Comparison of ENCODE assay signal across 26 cellular contexts in genomic region chr7:2253021-2253420, GRCh38. TPM values are rescaled to one million over a fixed set of nuclear protein-coding genes. Genes with fewer than 3 reads are reported as not detected.
A peak's percentile ranks its signal among the peaks of the same experiment; 100 is the strongest.
DNase-seq lines count a peak whose midpoint lies in the region; ATAC-seq and TF ChIP-seq lines count a peak whose summit lies in the region.
"Had no signal": no experiment of that assay in that cellular context is flagged by ENCODE, and none has a peak within 500 bp of the region (broad histone marks: within the 10 kb centered on the region; RNA-seq: fewer than 3 reads in every experiment).

No MANE protein-coding gene starts in this region.

- H3K9me3 Mint-ChIP-seq in activated naive CD8-positive, alpha-beta T cell (ENCODE audit: low read depth), result no peaks in the 10 kb centered on the region
- no peaks in the 10 kb centered on the region for H3K9me3 Mint-ChIP-seq in activated naive CD8-positive, alpha-beta T cell treated with anti-CD3 and anti-CD28 coated beads, Interleukin-2, amount 50 U/mL, for 24 hours
- no peaks in the 10 kb centered on the region for H3K9me3 Mint-ChIP-seq in activated T-helper 2 cell treated with anti-CD3 and anti-CD28 coated beads, Interferon-gamma antibody, Interleukin-2, Interleukin-4, amounts not matched to agents 10 μg/mL and 5 μg/mL and 100 μg/mL, durations not matched to agents 14 hours and 24 hours and 36 hours
- no peaks in the 10 kb centered on the region for H3K9me3 Mint-ChIP-seq in stimulated activated naive CD8-positive, alpha-beta T cell treated with anti-CD3 and anti-CD28 coated beads, Interleukin-15, amount 100 ng/mL, for 72 hours
- H3K9me3 Mint-ChIP-seq: activated CD4-positive, alpha-beta T cell treated with anti-CD3 and anti-CD28 coated beads, Interleukin-2, amount 10 ng/mL, durations not matched to agents 24 days and 14 days; activated T-cell treated with anti-CD3 and anti-CD28 coated beads, Interleukin-2, amount 50 U/mL, for 24 hours had no signal

- in situ Hi-C loops in HAP-1 (cut with MboI; ENCODE audit: low sequenced_read_pairs) (no loop called here), mammary epithelial cell (cut with MboI; ENCODE audit: low sequenced_read_pairs in 2 of 2) (no loop called here)

- H3K79me2 ChIP-seq in mammary epithelial cell (ENCODE audit: insufficient read depth, low read length), result no peaks in the 10 kb centered on the region

- H4K20me1 ChIP-seq in mammary epithelial cell (ENCODE audit: insufficient read depth, low read length), result no peaks in the 10 kb centered on the region

- no peak for ATAC-seq in activated naive CD8-positive, alpha-beta T cell treated with anti-CD3 and anti-CD28 coated beads, Interleukin-2, amount 50 U/mL, for 24 hours
- peak; percentile 71 for ATAC-seq in left lung
- ATAC-seq in stimulated activated naive CD8-positive, alpha-beta T cell treated with anti-CD3 and anti-CD28 coated beads, Interleukin-15, amount 100 ng/mL, for 72 hours, result no peak
- ATAC-seq in GM21825 (IDR thresholded peaks at IDR 0.05; ENCODE audit: unreplicated experiment), result no peak
- ATAC-seq: HepG2, left colon, right cardiac atrium had no signal

- DNase-seq in activated naive CD8-positive, alpha-beta T cell treated with anti-CD3 and anti-CD28 coated beads, Interleukin-2, amount 50 U/mL, for 24 hours, result no peak
- DNase-seq in activated T-helper 2 cell treated with anti-CD3 and anti-CD28 coated beads, Interferon-gamma antibody, Interleukin-2, Interleukin-4, amounts not matched to agents 10 μg/mL and 5 μg/mL and 100 μg/mL, durations not matched to agents 14 hours and 24 hours and 36 hours (ENCODE audit: low spot score), result no peak
- DNase-seq in left lung (peak in 1 of 2 donors; percentile 67), HAP-1 (ENCODE audit: low spot score in 2 of 2) (no peak), mammary epithelial cell (no peak)
- no peak for DNase-seq in stimulated activated naive CD8-positive, alpha-beta T cell treated with anti-CD3 and anti-CD28 coated beads, Interleukin-15, amount 100 ng/mL, for 72 hours
- DNase-seq: ACHN; activated CD4-positive, alpha-beta T cell treated with anti-CD3 and anti-CD28 coated beads, Interleukin-2, amount 10 ng/mL, durations not matched to agents 24 days and 14 days; activated T-cell treated with anti-CD3 and anti-CD28 coated beads, Interleukin-2, amount 50 U/mL, for 24 hours; DMS153; effector CD4-positive, alpha-beta T cell; hippocampal formation; Karpas-422; left colon; MV-4-11; NCI-H146; NCI-H345; right cardiac atrium; SHP77; WERI-Rb-1 had no signal

- TF ChIP-seq CTCF in left lung (IDR thresholded peaks at IDR 0.05), result no peak
- no peak for TF ChIP-seq CTCF in mammary epithelial cell (conservative IDR thresholded peaks at IDR 0.05 in 1 of 2, IDR thresholded peaks at IDR 0.05 in 1 of 2; ENCODE audit: extremely low read depth in 1 of 2, insufficient read depth in 1 of 2, low read depth in 1 of 2, low read length in 2 of 2)

- no peak overlapping the region for H2AFZ ChIP-seq in mammary epithelial cell (ENCODE audit: low read depth, low read length)

- H3K36me3 ChIP-seq in left lung, result peaks cover 0 to 57% of the 10 kb centered on the region in 2 donors
- no peaks in the 10 kb centered on the region; the same call in none of the 2 replicates for H3K36me3 ChIP-seq in HAP-1 (replicated peaks)
- no peaks in the 10 kb centered on the region for H3K36me3 ChIP-seq in mammary epithelial cell (ENCODE audit: insufficient read depth, low read length)

- H3K4me1 ChIP-seq in left lung, result peaks cover 8 to 20% of the 10 kb centered on the region in 2 donors
- H3K4me1 ChIP-seq in HAP-1, result no peaks in the 10 kb centered on the region
- peaks cover 16% of the 10 kb centered on the region for H3K4me1 ChIP-seq in mammary epithelial cell (ENCODE audit: insufficient read depth, low read length)

- peaks cover 14% of the 10 kb centered on the region for H3K4me1 Mint-ChIP-seq in activated naive CD8-positive, alpha-beta T cell (ENCODE audit: low read depth)
- H3K4me1 Mint-ChIP-seq in activated naive CD8-positive, alpha-beta T cell treated with anti-CD3 and anti-CD28 coated beads, Interleukin-2, amount 50 U/mL, for 24 hours, result peaks cover 32% of the 10 kb centered on the region
- peaks cover 17% of the 10 kb centered on the region for H3K4me1 Mint-ChIP-seq in activated T-helper 2 cell treated with anti-CD3 and anti-CD28 coated beads, Interferon-gamma antibody, Interleukin-2, Interleukin-4, amounts not matched to agents 10 μg/mL and 5 μg/mL and 100 μg/mL, durations not matched to agents 14 hours and 24 hours and 36 hours (ENCODE audit: low read depth)
- H3K4me1 Mint-ChIP-seq in stimulated activated naive CD8-positive, alpha-beta T cell treated with anti-CD3 and anti-CD28 coated beads, Interleukin-15, amount 100 ng/mL, for 72 hours, result peaks cover 50% of the 10 kb centered on the region

- CTCF ChIA-PET in mammary epithelial cell (lab: Charles Lee; ENCODE audit: low non-redundant PET), result no interaction called here

- no peaks in the 10 kb centered on the region for H3K36me3 Mint-ChIP-seq in activated naive CD8-positive, alpha-beta T cell
- H3K36me3 Mint-ChIP-seq in activated naive CD8-positive, alpha-beta T cell treated with anti-CD3 and anti-CD28 coated beads, Interleukin-2, amount 50 U/mL, for 24 hours (ENCODE audit: low read depth), result peaks cover 20% of the 10 kb centered on the region
- H3K36me3 Mint-ChIP-seq in activated T-helper 2 cell treated with anti-CD3 and anti-CD28 coated beads, Interferon-gamma antibody, Interleukin-2, Interleukin-4, amounts not matched to agents 10 μg/mL and 5 μg/mL and 100 μg/mL, durations not matched to agents 14 hours and 24 hours and 36 hours (ENCODE audit: low read depth), result peaks cover 10% of the 10 kb centered on the region

- H3K27ac ChIP-seq in left lung, result no peak overlapping the region
- H3K27ac ChIP-seq in mammary epithelial cell (ENCODE audit: insufficient read depth, low read depth, low read length), result no peak overlapping the region
- H3K27ac ChIP-seq: neutrophil, WERI-Rb-1 had no signal

- WGBS in mammary epithelial cell (ENCODE audit: low coverage, missing lambda C conversion rate), result 96% methylated on average over 4 of the region's 9 CpGs

- no peak overlapping the region for H3K4me2 ChIP-seq in mammary epithelial cell (ENCODE audit: insufficient read depth, low read depth, low read length)
- H3K4me2 ChIP-seq: smooth muscle cell had no signal

- peak overlapping the region; percentile 28 for H3K27ac Mint-ChIP-seq in activated naive CD8-positive, alpha-beta T cell
- no peak overlapping the region for H3K27ac Mint-ChIP-seq in activated naive CD8-positive, alpha-beta T cell treated with anti-CD3 and anti-CD28 coated beads, Interleukin-2, amount 50 U/mL, for 24 hours
- H3K27ac Mint-ChIP-seq in activated T-helper 2 cell treated with anti-CD3 and anti-CD28 coated beads, Interferon-gamma antibody, Interleukin-2, Interleukin-4, amounts not matched to agents 10 μg/mL and 5 μg/mL and 100 μg/mL, durations not matched to agents 14 hours and 24 hours and 36 hours, result peak overlapping the region; percentile 69
- H3K27ac Mint-ChIP-seq in stimulated activated naive CD8-positive, alpha-beta T cell treated with anti-CD3 and anti-CD28 coated beads, Interleukin-15, amount 100 ng/mL, for 72 hours, result peak overlapping the region; percentile 48 to 74
- H3K27ac Mint-ChIP-seq: activated CD4-positive, alpha-beta T cell treated with anti-CD3 and anti-CD28 coated beads, Interleukin-2, amount 10 ng/mL, durations not matched to agents 24 days and 14 days; activated T-cell treated with anti-CD3 and anti-CD28 coated beads, Interleukin-2, amount 50 U/mL, for 24 hours had no signal

- H3K4me3 ChIP-seq in left lung, result no peak overlapping the region
- no peak overlapping the region for H3K4me3 ChIP-seq in HAP-1
- H3K4me3 ChIP-seq in mammary epithelial cell (replicated peaks in 1 of 3; ENCODE audit: insufficient read depth in 1 of 3, low read depth in 2 of 3, low read length in 3 of 3), result no peak overlapping the region
- H3K4me3 ChIP-seq: smooth muscle cell, tibial nerve had no signal

- H3K9me3 ChIP-seq in left lung, result no peaks in the 10 kb centered on the region
- H3K9me3 ChIP-seq in HAP-1, result no peaks in the 10 kb centered on the region
- H3K9me3 ChIP-seq in mammary epithelial cell (replicated peaks; ENCODE audit: insufficient read depth, low read length), result no peaks in the 10 kb centered on the region
- H3K9me3 ChIP-seq: neutrophil, tibial nerve had no signal

- no peaks in the 10 kb centered on the region for H3K27me3 Mint-ChIP-seq in activated naive CD8-positive, alpha-beta T cell
- no peaks in the 10 kb centered on the region for H3K27me3 Mint-ChIP-seq in activated naive CD8-positive, alpha-beta T cell treated with anti-CD3 and anti-CD28 coated beads, Interleukin-2, amount 50 U/mL, for 24 hours
- H3K27me3 Mint-ChIP-seq in activated T-helper 2 cell treated with anti-CD3 and anti-CD28 coated beads, Interferon-gamma antibody, Interleukin-2, Interleukin-4, amounts not matched to agents 10 μg/mL and 5 μg/mL and 100 μg/mL, durations not matched to agents 14 hours and 24 hours and 36 hours (ENCODE audit: low read depth), result no peaks in the 10 kb centered on the region
- H3K27me3 Mint-ChIP-seq in stimulated activated naive CD8-positive, alpha-beta T cell treated with anti-CD3 and anti-CD28 coated beads, Interleukin-15, amount 100 ng/mL, for 72 hours, result no peaks in the 10 kb centered on the region
- H3K27me3 Mint-ChIP-seq: activated CD4-positive, alpha-beta T cell treated with anti-CD3 and anti-CD28 coated beads, Interleukin-2, amount 10 ng/mL, durations not matched to agents 24 days and 14 days; activated T-cell treated with anti-CD3 and anti-CD28 coated beads, Interleukin-2, amount 50 U/mL, for 24 hours had no signal

- H3K27me3 ChIP-seq in left lung (no peaks in the 10 kb centered on the region), HAP-1 (ENCODE audit: low read depth) (no peaks in the 10 kb centered on the region), mammary epithelial cell (ENCODE audit: insufficient read depth, low read length) (no peaks in the 10 kb centered on the region)
- H3K27me3 ChIP-seq: neutrophil, tibial nerve had no signal

- no peak overlapping the region for H3K9ac ChIP-seq in mammary epithelial cell (ENCODE audit: insufficient read depth, low read length)

- dilution Hi-C loops in mammary epithelial cell (cut with HindIII; ENCODE audit: low sequenced_read_pairs), result no loop called here

- intact Hi-C loops in activated T-helper 2 cell treated with anti-CD3 and anti-CD28 coated beads, Interferon-gamma antibody, Interleukin-2, Interleukin-4, amounts not matched to agents 10 μg/mL and 5 μg/mL and 100 μg/mL, durations not matched to agents 14 hours and 24 hours and 36 hours (cut with micrococcal nuclease), result no loop called here
- intact Hi-C loops in left lung (cut with DNase I) (no loop called here), mammary epithelial cell (cut with micrococcal nuclease) (no loop called here)

- no TSS peak for BruUV-seq in mammary epithelial cell (replicated peaks; lab: Mats Ljungman, UMichigan)

- no peak overlapping the region for H3K4me3 Mint-ChIP-seq in activated naive CD8-positive, alpha-beta T cell
- H3K4me3 Mint-ChIP-seq in activated naive CD8-positive, alpha-beta T cell treated with anti-CD3 and anti-CD28 coated beads, Interleukin-2, amount 50 U/mL, for 24 hours, result no peak overlapping the region
- no peak overlapping the region for H3K4me3 Mint-ChIP-seq in activated T-helper 2 cell treated with anti-CD3 and anti-CD28 coated beads, Interferon-gamma antibody, Interleukin-2, Interleukin-4, amounts not matched to agents 10 μg/mL and 5 μg/mL and 100 μg/mL, durations not matched to agents 14 hours and 24 hours and 36 hours (ENCODE audit: low read depth)
- no peak overlapping the region for H3K4me3 Mint-ChIP-seq in stimulated activated naive CD8-positive, alpha-beta T cell treated with anti-CD3 and anti-CD28 coated beads, Interleukin-15, amount 100 ng/mL, for 72 hours
- H3K4me3 Mint-ChIP-seq: activated CD4-positive, alpha-beta T cell treated with anti-CD3 and anti-CD28 coated beads, Interleukin-2, amount 10 ng/mL, durations not matched to agents 24 days and 14 days; activated T-cell treated with anti-CD3 and anti-CD28 coated beads, Interleukin-2, amount 50 U/mL, for 24 hours had no signal

RNA-seq across cellular contexts. Expression of gene NUDT1, which starts 11.0 kb away (rescaled TPM):
- total RNA-seq in activated T-helper 2 cell treated with anti-CD3 and anti-CD28 coated beads, Interferon-gamma antibody, Interleukin-2, Interleukin-4, amounts not matched to agents 10 μg/mL and 5 μg/mL and 100 μg/mL, durations not matched to agents 14 hours and 24 hours and 36 hours, result 68.3 and 69.3 TPM in 2 replicates
- total RNA-seq in left lung (10 to 100 TPM; 13.1 to 15.1 TPM), mammary epithelial cell (10 to 100 TPM in 1 of 2 donors, 1 to 10 TPM in 1; 5.7 to 26.4 TPM)
- polyA plus RNA-seq in mammary epithelial cell, result 39.0 TPM
- polyA minus RNA-seq in mammary epithelial cell, result 7.5 TPM

RNA-seq across cellular contexts. Expression of gene MRM2, which starts 11.0 kb away (rescaled TPM):
- 40.0 and 40.5 TPM in 2 replicates for total RNA-seq in activated T-helper 2 cell treated with anti-CD3 and anti-CD28 coated beads, Interferon-gamma antibody, Interleukin-2, Interleukin-4, amounts not matched to agents 10 μg/mL and 5 μg/mL and 100 μg/mL, durations not matched to agents 14 hours and 24 hours and 36 hours
- total RNA-seq in left lung, result 10 to 100 TPM; 23.0 to 25.7 TPM
- total RNA-seq in mammary epithelial cell, result 10 to 100 TPM; 14.0 to 29.9 TPM
- 27.5 TPM for polyA plus RNA-seq in mammary epithelial cell
- polyA minus RNA-seq in mammary epithelial cell, result 5.1 TPM

RNA-seq across cellular contexts. Expression of gene MAD1L1, which starts 20.3 kb away (rescaled TPM):
- total RNA-seq in activated T-helper 2 cell treated with anti-CD3 and anti-CD28 coated beads, Interferon-gamma antibody, Interleukin-2, Interleukin-4, amounts not matched to agents 10 μg/mL and 5 μg/mL and 100 μg/mL, durations not matched to agents 14 hours and 24 hours and 36 hours, result 52.3 and 55.0 TPM in 2 replicates
- total RNA-seq in left lung, result 10 to 100 TPM; 50.9 to 58.8 TPM
- 10 to 100 TPM; 20.7 to 35.4 TPM for total RNA-seq in mammary epithelial cell
- polyA plus RNA-seq in mammary epithelial cell, result 17.7 TPM
- polyA minus RNA-seq in mammary epithelial cell, result 32.0 TPM
